ENCODE assay signal across 10 cellular contexts in genomic region chr14:25411933-25412757, GRCh38.
DNase-seq lines count a peak whose midpoint lies in the region; ATAC-seq, FAIRE-seq and TF ChIP-seq lines count a peak whose summit lies in the region.
"Had no signal": no experiment of that assay in that cellular context is flagged by ENCODE, and none has a peak within 500 bp of the region (broad histone marks: within the 10 kb centered on the region; RNA-seq: fewer than 3 reads in every experiment).

No MANE protein-coding gene starts in this region.

- H3K36me3 ChIP-seq in OCI-LY7 (ENCODE audit: insufficient read depth, low read length), result no peaks in the 10 kb centered on the region

- no peak overlapping the region for H3K27ac ChIP-seq in OCI-LY7 (ENCODE audit: low read depth, low read length, poor library complexity, severe bottlenecking)

- FAIRE-seq in GM19239 (lab: Jason Lieb, UNC), result no peak

- H3K79me2 ChIP-seq in OCI-LY7 (ENCODE audit: insufficient read depth, low read depth, low read length), result no peaks in the 10 kb centered on the region

- H3K4me1 ChIP-seq in OCI-LY7 (ENCODE audit: insufficient read depth, low read length, poor library complexity, severe bottlenecking), result no peaks in the 10 kb centered on the region

- DNase-seq in SIG-M5 treated with dmso at 0.1 percent for 504 hours (lab: John Stamatoyannopoulos, UW; ENCODE audit: unreplicated experiment) (peak; percentile 22), SIG-M5 (lab: John Stamatoyannopoulos, UW) (no peak), OCI-LY7 (ENCODE audit: low spot score) (peak; percentile 18), fibroblast of villous mesenchyme (ENCODE audit: low read depth) (peak; percentile 1), superior temporal gyrus (ENCODE audit: extremely low spot score) (peak; percentile 77), GM19239 (ENCODE audit: insufficient read length, low spot score) (no peak), foreskin melanocyte (no peak)
- DNase-seq: cerebellar nuclear complex had no signal

- CTCF ChIA-PET in OCI-LY7 (lab: Charles Lee; ENCODE audit: unreplicated experiment), result no interaction called here

- TF ChIP-seq CTCF in OCI-LY7 (conservative IDR thresholded peaks at IDR 0.05; ENCODE audit: low read length) (peak; percentile 80), fibroblast of villous mesenchyme (IDR thresholded peaks at IDR 0.05; ENCODE audit: insufficient read depth, low read depth, low read length) (no peak)

- no TSS peak for BruUV-seq in OCI-LY7 (replicated peaks; lab: Mats Ljungman, UMichigan)

- no peaks in the 10 kb centered on the region for H4K20me1 ChIP-seq in OCI-LY7 (ENCODE audit: insufficient read depth, low read length)

- no peak overlapping the region for H3K4me2 ChIP-seq in OCI-LY7 (ENCODE audit: low read length)

- no peak for ATAC-seq in GM19328 (IDR thresholded peaks at IDR 0.05; ENCODE audit: unreplicated experiment)
- ATAC-seq: sciatic nerve had no signal

- intact Hi-C loops in OCI-LY7 (cut with micrococcal nuclease; ENCODE audit: unreplicated experiment), result no loop called here

- H2AFZ ChIP-seq in OCI-LY7 (ENCODE audit: low read length), result no peak overlapping the region

- H3K9me2 ChIP-seq in OCI-LY7 (ENCODE audit: insufficient read depth, low read length), result no peaks in the 10 kb centered on the region

- H3K4me3 ChIP-seq in OCI-LY7 (ENCODE audit: low read depth, low read length, poor library complexity, severe bottlenecking) (no peak overlapping the region), fibroblast of villous mesenchyme (ENCODE audit: low read depth, low read length) (no peak overlapping the region)

- POLR2A ChIA-PET in OCI-LY7 (lab: Charles Lee), result no interaction called here

- no peaks in the 10 kb centered on the region for H3K9me3 ChIP-seq in OCI-LY7 (ENCODE audit: low read length)

Comparison
In these comparisons a context has a peak if more than half of its experiments do, and no peak if none do; other contexts are left out.
1. DNase-seq: peak in SIG-M5 treated with dmso at 0.1 percent for 504 hours (single experiment), OCI-LY7 (single experiment), fibroblast of villous mesenchyme (single experiment) and superior temporal gyrus (single experiment); none in SIG-M5 (single experiment), GM19239 (single experiment) and foreskin melanocyte (single experiment).